Comparison of ENCODE assay signal across 1 cellular context in the genomic region with DNA sequence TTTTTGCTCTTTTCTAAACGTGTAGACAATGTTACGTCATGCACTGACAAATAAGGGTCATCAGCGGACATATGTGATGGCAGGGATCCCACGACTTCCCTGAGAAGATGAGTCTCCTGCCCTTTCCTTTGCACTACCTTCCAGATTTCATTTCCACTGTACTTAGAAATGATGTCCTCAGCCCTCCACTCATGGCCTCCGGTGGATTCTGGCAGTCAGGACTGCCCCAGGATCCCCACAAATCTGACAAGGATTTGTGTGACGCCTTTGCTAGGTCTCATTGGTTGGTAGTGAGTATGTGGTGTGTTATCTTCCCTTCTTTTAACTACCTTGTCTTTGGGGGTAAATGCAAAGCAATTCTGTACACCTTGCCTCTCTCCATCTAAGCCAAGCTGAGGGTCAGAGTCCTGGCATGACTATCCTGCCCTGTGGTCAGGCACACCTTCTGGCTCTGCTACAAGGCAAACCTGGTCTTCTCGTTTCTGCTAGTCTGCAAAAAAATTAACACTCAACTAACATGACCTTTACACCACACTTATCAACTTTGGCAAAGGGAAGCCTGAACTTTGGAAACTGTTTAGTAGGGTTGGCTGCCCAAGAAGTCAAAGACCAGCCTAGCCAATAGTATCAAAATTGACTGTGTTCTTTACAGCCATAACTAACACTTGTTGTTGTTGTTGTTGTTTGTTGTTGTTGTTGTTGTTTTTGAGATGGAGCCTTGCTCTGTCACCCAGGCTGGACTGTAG.
TF ChIP-seq lines count a peak whose summit lies in the region.

No MANE protein-coding gene starts in this region.

TF ChIP-seq in HepG2, 621 proteins besides CTCF, POLR2A, EP300 and RAD21 (continued from another document and continues in another):
- TF ChIP-seq, protein P1, sequence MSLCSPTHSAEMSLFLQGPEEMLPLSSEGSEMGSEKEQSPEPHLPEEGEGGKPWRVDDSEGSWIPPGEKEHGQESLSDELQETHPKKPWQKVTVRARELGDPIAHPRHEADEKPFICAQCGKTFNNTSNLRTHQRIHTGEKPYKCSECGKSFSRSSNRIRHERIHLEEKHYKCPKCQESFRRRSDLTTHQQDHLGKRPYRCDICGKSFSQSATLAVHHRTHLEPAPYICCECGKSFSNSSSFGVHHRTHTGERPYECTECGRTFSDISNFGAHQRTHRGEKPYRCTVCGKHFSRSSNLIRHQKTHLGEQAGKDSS (CRISPR knock-in tag; IDR thresholded peaks at IDR 0.05; ENCODE audit: borderline replicate concordance, low read depth): no peak
- 0 out of 2 replicates have a peak, but pooled peaks have one; percentile 42 for TF ChIP-seq ZNF546 (CRISPR knock-in tag; conservative IDR thresholded peaks at IDR 0.05)
- no peak for TF ChIP-seq GABPB1 (CRISPR knock-in tag; IDR thresholded peaks at IDR 0.05)
- TF ChIP-seq, protein P2, sequence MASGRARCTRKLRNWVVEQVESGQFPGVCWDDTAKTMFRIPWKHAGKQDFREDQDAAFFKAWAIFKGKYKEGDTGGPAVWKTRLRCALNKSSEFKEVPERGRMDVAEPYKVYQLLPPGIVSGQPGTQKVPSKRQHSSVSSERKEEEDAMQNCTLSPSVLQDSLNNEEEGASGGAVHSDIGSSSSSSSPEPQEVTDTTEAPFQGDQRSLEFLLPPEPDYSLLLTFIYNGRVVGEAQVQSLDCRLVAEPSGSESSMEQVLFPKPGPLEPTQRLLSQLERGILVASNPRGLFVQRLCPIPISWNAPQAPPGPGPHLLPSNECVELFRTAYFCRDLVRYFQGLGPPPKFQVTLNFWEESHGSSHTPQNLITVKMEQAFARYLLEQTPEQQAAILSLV (CRISPR knock-in tag; IDR thresholded peaks at IDR 0.05; ENCODE audit: borderline replicate concordance): no peak
- no peak for TF ChIP-seq SIX4 (CRISPR knock-in tag; IDR thresholded peaks at IDR 0.05)
- no peak for TF ChIP-seq ZNF367 (CRISPR knock-in tag; IDR thresholded peaks at IDR 0.05; ENCODE audit: borderline replicate concordance)
- peak; percentile 77; the same call in 1 of the 2 replicates for TF ChIP-seq ZNF572 (CRISPR knock-in tag; IDR thresholded peaks at IDR 0.05)
- TF ChIP-seq, protein P3, sequence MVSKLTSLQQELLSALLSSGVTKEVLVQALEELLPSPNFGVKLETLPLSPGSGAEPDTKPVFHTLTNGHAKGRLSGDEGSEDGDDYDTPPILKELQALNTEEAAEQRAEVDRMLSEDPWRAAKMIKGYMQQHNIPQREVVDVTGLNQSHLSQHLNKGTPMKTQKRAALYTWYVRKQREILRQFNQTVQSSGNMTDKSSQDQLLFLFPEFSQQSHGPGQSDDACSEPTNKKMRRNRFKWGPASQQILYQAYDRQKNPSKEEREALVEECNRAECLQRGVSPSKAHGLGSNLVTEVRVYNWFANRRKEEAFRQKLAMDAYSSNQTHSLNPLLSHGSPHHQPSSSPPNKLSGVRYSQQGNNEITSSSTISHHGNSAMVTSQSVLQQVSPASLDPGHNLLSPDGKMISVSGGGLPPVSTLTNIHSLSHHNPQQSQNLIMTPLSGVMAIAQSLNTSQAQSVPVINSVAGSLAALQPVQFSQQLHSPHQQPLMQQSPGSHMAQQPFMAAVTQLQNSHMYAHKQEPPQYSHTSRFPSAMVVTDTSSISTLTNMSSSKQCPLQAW (CRISPR knock-in tag; IDR thresholded peaks at IDR 0.05): peak; percentile 53; the same call in 1 of the 2 replicates
- TF ChIP-seq, protein P4, sequence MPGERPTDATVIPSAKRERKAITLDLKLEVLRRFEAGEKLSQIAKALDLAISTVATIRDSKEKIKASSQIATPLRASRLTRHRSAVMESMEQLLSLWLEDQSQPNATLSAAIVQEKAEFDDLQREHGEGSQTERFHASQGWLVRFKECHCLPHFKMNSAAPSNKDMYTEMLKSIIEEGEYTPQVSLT (CRISPR knock-in tag; IDR thresholded peaks at IDR 0.05; ENCODE audit: borderline replicate concordance, low read depth): no peak
- no peak for TF ChIP-seq ZC3H13 (CRISPR knock-in tag; IDR thresholded peaks at IDR 0.05)
- TF ChIP-seq FOXK1 (CRISPR knock-in tag; IDR thresholded peaks at IDR 0.05; ENCODE audit: borderline replicate concordance, low read depth): no peak
- no peak for TF ChIP-seq ZNF329 (CRISPR knock-in tag; IDR thresholded peaks at IDR 0.05; ENCODE audit: low read depth)
- no peak for TF ChIP-seq ZNF674 (CRISPR knock-in tag; IDR thresholded peaks at IDR 0.05; ENCODE audit: low read depth)
- TF ChIP-seq ZNF3 (CRISPR knock-in tag; IDR thresholded peaks at IDR 0.05): 0 out of 2 replicates have a peak, but pooled peaks have one; percentile 36
- TF ChIP-seq, protein P5, sequence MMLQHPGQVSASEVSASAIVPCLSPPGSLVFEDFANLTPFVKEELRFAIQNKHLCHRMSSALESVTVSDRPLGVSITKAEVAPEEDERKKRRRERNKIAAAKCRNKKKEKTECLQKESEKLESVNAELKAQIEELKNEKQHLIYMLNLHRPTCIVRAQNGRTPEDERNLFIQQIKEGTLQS (CRISPR knock-in tag; IDR thresholded peaks at IDR 0.05): no peak
- TF ChIP-seq, protein P6, sequence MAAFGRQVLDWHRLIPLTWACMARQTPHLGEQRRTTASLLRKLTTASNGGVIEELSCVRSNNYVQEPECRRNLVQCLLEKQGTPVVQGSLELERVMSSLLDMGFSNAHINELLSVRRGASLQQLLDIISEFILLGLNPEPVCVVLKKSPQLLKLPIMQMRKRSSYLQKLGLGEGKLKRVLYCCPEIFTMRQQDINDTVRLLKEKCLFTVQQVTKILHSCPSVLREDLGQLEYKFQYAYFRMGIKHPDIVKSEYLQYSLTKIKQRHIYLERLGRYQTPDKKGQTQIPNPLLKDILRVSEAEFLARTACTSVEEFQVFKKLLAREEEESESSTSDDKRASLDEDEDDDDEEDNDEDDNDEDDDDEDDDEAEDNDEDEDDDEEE (CRISPR knock-in tag; IDR thresholded peaks at IDR 0.05): no peak
- TF ChIP-seq SSRP1 (CRISPR knock-in tag; IDR thresholded peaks at IDR 0.05): no peak
- TF ChIP-seq, protein P7, sequence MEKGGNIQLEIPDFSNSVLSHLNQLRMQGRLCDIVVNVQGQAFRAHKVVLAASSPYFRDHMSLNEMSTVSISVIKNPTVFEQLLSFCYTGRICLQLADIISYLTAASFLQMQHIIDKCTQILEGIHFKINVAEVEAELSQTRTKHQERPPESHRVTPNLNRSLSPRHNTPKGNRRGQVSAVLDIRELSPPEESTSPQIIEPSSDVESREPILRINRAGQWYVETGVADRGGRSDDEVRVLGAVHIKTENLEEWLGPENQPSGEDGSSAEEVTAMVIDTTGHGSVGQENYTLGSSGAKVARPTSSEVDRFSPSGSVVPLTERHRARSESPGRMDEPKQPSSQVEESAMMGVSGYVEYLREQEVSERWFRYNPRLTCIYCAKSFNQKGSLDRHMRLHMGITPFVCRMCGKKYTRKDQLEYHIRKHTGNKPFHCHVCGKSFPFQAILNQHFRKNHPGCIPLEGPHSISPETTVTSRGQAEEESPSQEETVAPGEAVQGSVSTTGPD (CRISPR knock-in tag; IDR thresholded peaks at IDR 0.05): no peak
- no peak for TF ChIP-seq GATA4 (IDR thresholded peaks at IDR 0.05; ENCODE audit: borderline replicate concordance, low read depth)
- TF ChIP-seq THAP11 (CRISPR knock-in tag; IDR thresholded peaks at IDR 0.05): no peak
- TF ChIP-seq, protein P8, sequence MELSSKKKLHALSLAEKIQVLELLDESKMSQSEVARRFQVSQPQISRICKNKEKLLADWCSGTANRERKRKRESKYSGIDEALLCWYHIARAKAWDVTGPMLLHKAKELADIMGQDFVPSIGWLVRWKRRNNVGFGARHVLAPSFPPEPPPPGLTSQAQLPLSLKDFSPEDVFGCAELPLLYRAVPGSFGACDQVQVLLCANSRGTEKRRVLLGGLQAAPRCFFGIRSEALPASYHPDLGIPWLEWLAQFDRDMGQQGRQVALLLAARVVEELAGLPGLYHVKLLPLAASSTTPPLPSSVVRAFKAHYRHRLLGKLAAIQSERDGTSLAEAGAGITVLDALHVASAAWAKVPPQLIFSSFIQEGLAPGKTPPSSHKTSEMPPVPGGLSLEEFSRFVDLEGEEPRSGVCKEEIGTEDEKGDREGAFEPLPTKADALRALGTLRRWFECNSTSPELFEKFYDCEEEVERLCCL (CRISPR knock-in tag; IDR thresholded peaks at IDR 0.05; ENCODE audit: borderline replicate concordance): no peak
- no peak for TF ChIP-seq XBP1 (CRISPR knock-in tag; IDR thresholded peaks at IDR 0.05)
- TF ChIP-seq, protein P9, sequence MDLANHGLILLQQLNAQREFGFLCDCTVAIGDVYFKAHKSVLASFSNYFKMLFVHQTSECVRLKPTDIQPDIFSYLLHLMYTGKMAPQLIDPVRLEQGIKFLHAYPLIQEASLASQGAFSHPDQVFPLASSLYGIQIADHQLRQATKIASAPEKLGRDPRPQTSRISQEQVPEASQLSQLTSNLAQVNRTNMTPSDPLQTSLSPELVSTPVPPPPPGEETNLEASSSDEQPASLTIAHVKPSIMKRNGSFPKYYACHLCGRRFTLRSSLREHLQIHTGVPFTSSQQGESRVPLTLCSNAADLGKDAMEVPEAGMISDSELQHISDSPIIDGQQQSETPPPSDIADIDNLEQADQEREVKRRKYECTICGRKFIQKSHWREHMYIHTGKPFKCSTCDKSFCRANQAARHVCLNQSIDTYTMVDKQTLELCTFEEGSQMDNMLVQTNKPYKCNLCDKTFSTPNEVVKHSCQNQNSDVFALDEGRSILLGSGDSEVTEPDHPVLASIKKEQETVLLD (CRISPR knock-in tag; IDR thresholded peaks at IDR 0.05; ENCODE audit: low read depth): no peak
- TF ChIP-seq ELF3 (CRISPR knock-in tag; IDR thresholded peaks at IDR 0.05): no peak
- peak; percentile 98 for TF ChIP-seq ZNF44 (CRISPR knock-in tag; IDR thresholded peaks at IDR 0.05)
- TF ChIP-seq MLLT10 (CRISPR knock-in tag; IDR thresholded peaks at IDR 0.05): no peak
- TF ChIP-seq ZNF451 (CRISPR knock-in tag; IDR thresholded peaks at IDR 0.05): no peak
- 0 out of 2 replicates have a peak, but pooled peaks have one; percentile 31 for TF ChIP-seq ZNF792 (CRISPR knock-in tag; IDR thresholded peaks at IDR 0.05)
- no peak for TF ChIP-seq HMG20B (CRISPR knock-in tag; conservative IDR thresholded peaks at IDR 0.05)
- no peak for TF ChIP-seq MAZ (IDR thresholded peaks at IDR 0.05; ENCODE audit: borderline replicate concordance, low read depth, low read length)
- no peak for TF ChIP-seq MAZ (CRISPR knock-in tag; IDR thresholded peaks at IDR 0.05; ENCODE audit: low read depth)
- TF ChIP-seq MEIS2 (CRISPR knock-in tag; IDR thresholded peaks at IDR 0.05): no peak
- no peak for TF ChIP-seq DMAP1 (CRISPR knock-in tag; IDR thresholded peaks at IDR 0.05)
- TF ChIP-seq, protein P10, sequence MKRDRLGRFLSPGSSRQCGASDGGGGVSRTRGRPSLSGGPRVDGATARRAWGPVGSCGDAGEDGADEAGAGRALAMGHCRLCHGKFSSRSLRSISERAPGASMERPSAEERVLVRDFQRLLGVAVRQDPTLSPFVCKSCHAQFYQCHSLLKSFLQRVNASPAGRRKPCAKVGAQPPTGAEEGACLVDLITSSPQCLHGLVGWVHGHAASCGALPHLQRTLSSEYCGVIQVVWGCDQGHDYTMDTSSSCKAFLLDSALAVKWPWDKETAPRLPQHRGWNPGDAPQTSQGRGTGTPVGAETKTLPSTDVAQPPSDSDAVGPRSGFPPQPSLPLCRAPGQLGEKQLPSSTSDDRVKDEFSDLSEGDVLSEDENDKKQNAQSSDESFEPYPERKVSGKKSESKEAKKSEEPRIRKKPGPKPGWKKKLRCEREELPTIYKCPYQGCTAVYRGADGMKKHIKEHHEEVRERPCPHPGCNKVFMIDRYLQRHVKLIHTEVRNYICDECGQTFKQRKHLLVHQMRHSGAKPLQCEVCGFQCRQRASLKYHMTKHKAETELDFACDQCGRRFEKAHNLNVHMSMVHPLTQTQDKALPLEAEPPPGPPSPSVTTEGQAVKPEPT (CRISPR knock-in tag; IDR thresholded peaks at IDR 0.05; ENCODE audit: low read depth): no peak
- no peak for TF ChIP-seq ESRRA (CRISPR knock-in tag; IDR thresholded peaks at IDR 0.05; ENCODE audit: low read depth)
- no peak for TF ChIP-seq SPEN (CRISPR knock-in tag; IDR thresholded peaks at IDR 0.05; ENCODE audit: low read depth)
- TF ChIP-seq SALL2 (CRISPR knock-in tag; IDR thresholded peaks at IDR 0.05): no peak
- no peak for TF ChIP-seq ARHGAP35 (CRISPR knock-in tag; IDR thresholded peaks at IDR 0.05; ENCODE audit: borderline replicate concordance)
- TF ChIP-seq ZNF75D (CRISPR knock-in tag; IDR thresholded peaks at IDR 0.05; ENCODE audit: borderline replicate concordance): no peak
- TF ChIP-seq ZNF33A (CRISPR knock-in tag; IDR thresholded peaks at IDR 0.05; ENCODE audit: borderline replicate concordance): no peak
- TF ChIP-seq NR2C2 (CRISPR knock-in tag; IDR thresholded peaks at IDR 0.05; ENCODE audit: borderline replicate concordance): no peak
- no peak for TF ChIP-seq ZNF296 (CRISPR knock-in tag; conservative IDR thresholded peaks at IDR 0.05)
- no peak for TF ChIP-seq SRSF4 (IDR thresholded peaks at IDR 0.05; ENCODE audit: low read depth, low read length, poor library complexity, severe bottlenecking)
- TF ChIP-seq CBX5 (CRISPR knock-in tag; IDR thresholded peaks at IDR 0.05; ENCODE audit: borderline replicate concordance): no peak
- TF ChIP-seq, protein P11, sequence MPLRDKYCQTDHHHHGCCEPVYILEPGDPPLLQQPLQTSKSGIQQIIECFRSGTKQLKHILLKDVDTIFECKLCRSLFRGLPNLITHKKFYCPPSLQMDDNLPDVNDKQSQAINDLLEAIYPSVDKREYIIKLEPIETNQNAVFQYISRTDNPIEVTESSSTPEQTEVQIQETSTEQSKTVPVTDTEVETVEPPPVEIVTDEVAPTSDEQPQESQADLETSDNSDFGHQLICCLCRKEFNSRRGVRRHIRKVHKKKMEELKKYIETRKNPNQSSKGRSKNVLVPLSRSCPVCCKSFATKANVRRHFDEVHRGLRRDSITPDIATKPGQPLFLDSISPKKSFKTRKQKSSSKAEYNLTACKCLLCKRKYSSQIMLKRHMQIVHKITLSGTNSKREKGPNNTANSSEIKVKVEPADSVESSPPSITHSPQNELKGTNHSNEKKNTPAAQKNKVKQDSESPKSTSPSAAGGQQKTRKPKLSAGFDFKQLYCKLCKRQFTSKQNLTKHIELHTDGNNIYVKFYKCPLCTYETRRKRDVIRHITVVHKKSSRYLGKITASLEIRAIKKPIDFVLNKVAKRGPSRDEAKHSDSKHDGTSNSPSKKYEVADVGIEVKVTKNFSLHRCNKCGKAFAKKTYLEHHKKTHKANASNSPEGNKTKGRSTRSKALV (CRISPR knock-in tag; IDR thresholded peaks at IDR 0.05): no peak
- TF ChIP-seq MZF1 (CRISPR knock-in tag; IDR thresholded peaks at IDR 0.05; ENCODE audit: borderline replicate concordance): no peak
- TF ChIP-seq ZFAT (CRISPR knock-in tag; conservative IDR thresholded peaks at IDR 0.05): no peak
- TF ChIP-seq KLF16 (CRISPR knock-in tag; IDR thresholded peaks at IDR 0.05): no peak
- peak; percentile 86 for TF ChIP-seq NCOR1 (IDR thresholded peaks at IDR 0.05; ENCODE audit: borderline replicate concordance, low read length)
- no peak for TF ChIP-seq HCFC1 (IDR thresholded peaks at IDR 0.05; ENCODE audit: low read depth, low read length)
- TF ChIP-seq ATF7-NPFF (CRISPR knock-in tag; IDR thresholded peaks at IDR 0.05; ENCODE audit: low read depth): 0 out of 2 replicates have a peak, but pooled peaks have one; percentile 51
- no peak for TF ChIP-seq JUNB (CRISPR knock-in tag; IDR thresholded peaks at IDR 0.05; ENCODE audit: borderline replicate concordance)
- TF ChIP-seq ZNF468 (CRISPR knock-in tag; IDR thresholded peaks at IDR 0.05): no peak
- TF ChIP-seq FOXA3 (CRISPR knock-in tag; IDR thresholded peaks at IDR 0.05): no peak
- no peak for TF ChIP-seq SMAD3 (CRISPR knock-in tag; IDR thresholded peaks at IDR 0.05)
